ENCODE assay signal across 33 cellular contexts in genomic region chr3:193746832-193747231, GRCh38.
"Had no signal": no experiment of that assay in that cellular context is flagged by ENCODE, and none has a peak within 500 bp of the region (broad histone marks: within the 10 kb centered on the region; RNA-seq: fewer than 3 reads in every experiment).

No MANE protein-coding gene starts in this region.

- FAIRE-seq: bronchial epithelial cell, TTC549 had no signal

- H3K4me1 ChIP-seq: adrenal gland, ascending aorta had no signal

- ATAC-seq: activated CD8-positive, alpha-beta T cell treated with anti-CD3 and anti-CD28 coated beads for 36 hours; activated naive CD4-positive, alpha-beta T cell treated with anti-CD3 and anti-CD28 coated beads, Interleukin-2, amount 50 U/mL, for 72 hours; activated T-cell treated with anti-CD3 and anti-CD28 coated beads, Interleukin-2, amount 50 U/mL, for 4 hours; activated T-cell treated with anti-CD3 and anti-CD28 coated beads, Interleukin-2, amount 50 U/mL, for 72 hours; activated T-helper 17 cell treated with anti-CD3 and anti-CD28 coated beads, Interleukin-2, amount 50 U/mL, for 72 hours had no signal

- H3K36me3 ChIP-seq: adrenal gland, ascending aorta, cardiac muscle cell had no signal

- H3K4me3 ChIP-seq: adrenal gland, ascending aorta, cardiac muscle cell had no signal

- H3K27ac ChIP-seq: adrenal gland, ascending aorta, cardiac muscle cell, VCaP had no signal

- DNase-seq: activated B cell treated with CpG ODN at 0.5 μM for 24 hours; activated CD4-positive, alpha-beta memory T cell treated with anti-CD3 and anti-CD28 coated beads for 36 hours; activated CD4-positive, alpha-beta T cell treated with anti-CD3 and anti-CD28 coated beads for 4 hours; activated CD4-positive, alpha-beta T cell treated with anti-CD3 and anti-CD28 coated beads, Interleukin-2, amount 10 ng/mL, durations not matched to agents 24 days and 14 days; activated CD4-positive, alpha-beta T cell treated with anti-CD3 and anti-CD28 coated beads, Interleukin-2, amount 50 U/mL, for 1 hour; activated CD4-positive, alpha-beta T cell treated with anti-CD3 and anti-CD28 coated beads, Interleukin-2, amount 50 U/mL, for 4 hours; activated CD4-positive, CD25-positive, alpha-beta regulatory T cell treated with anti-CD3 and anti-CD28 coated beads, Interleukin-2, amount 50 U/mL, for 72 hours; activated CD8-positive, alpha-beta memory T cell treated with anti-CD3 and anti-CD28 coated beads, Interleukin-2, amount 50 U/mL, for 4 hours; activated CD8-positive, alpha-beta T cell treated with anti-CD3 and anti-CD28 coated beads for 36 hours; activated effector memory CD4-positive, alpha-beta T cell treated with anti-CD3 and anti-CD28 coated beads, Interleukin-2, amount 50 U/mL, for 16 hours; activated gamma-delta T cell treated with Interleukin-2 at 50 U/mL for 16 hours; activated naive CD4-positive, alpha-beta T cell; activated naive CD4-positive, alpha-beta T cell treated with anti-CD3 and anti-CD28 coated beads for 36 hours; activated naive CD4-positive, alpha-beta T cell treated with anti-CD3 and anti-CD28 coated beads, Interleukin-2, amount 50 U/mL, for 16 hours; activated naive CD8-positive, alpha-beta T cell treated with anti-CD3 and anti-CD28 coated beads for 36 hours; activated T-cell treated with anti-CD3 and anti-CD28 coated beads for 4 hours; activated T-cell treated with anti-CD3 and anti-CD28 coated beads, Interleukin-2, amount 50 U/mL, for 1 hour; activated T-cell treated with anti-CD3 and anti-CD28 coated beads, Interleukin-2, amount 50 U/mL, for 4 hours; activated T-cell treated with anti-CD3 and anti-CD28 coated beads, Interleukin-2, amount 50 U/mL, for 72 hours; adrenal gland; amniotic stem cell; caudate nucleus; cerebellar nuclear complex; T-helper 1 cell; T-helper 2 cell; T-helper 9 cell had no signal

- H3K9me3 ChIP-seq: ascending aorta had no signal

- H3K27me3 ChIP-seq: adrenal gland, ascending aorta, cardiac muscle cell had no signal
